8 cellular contexts compared by ENCODE assay signal in the genomic region with DNA sequence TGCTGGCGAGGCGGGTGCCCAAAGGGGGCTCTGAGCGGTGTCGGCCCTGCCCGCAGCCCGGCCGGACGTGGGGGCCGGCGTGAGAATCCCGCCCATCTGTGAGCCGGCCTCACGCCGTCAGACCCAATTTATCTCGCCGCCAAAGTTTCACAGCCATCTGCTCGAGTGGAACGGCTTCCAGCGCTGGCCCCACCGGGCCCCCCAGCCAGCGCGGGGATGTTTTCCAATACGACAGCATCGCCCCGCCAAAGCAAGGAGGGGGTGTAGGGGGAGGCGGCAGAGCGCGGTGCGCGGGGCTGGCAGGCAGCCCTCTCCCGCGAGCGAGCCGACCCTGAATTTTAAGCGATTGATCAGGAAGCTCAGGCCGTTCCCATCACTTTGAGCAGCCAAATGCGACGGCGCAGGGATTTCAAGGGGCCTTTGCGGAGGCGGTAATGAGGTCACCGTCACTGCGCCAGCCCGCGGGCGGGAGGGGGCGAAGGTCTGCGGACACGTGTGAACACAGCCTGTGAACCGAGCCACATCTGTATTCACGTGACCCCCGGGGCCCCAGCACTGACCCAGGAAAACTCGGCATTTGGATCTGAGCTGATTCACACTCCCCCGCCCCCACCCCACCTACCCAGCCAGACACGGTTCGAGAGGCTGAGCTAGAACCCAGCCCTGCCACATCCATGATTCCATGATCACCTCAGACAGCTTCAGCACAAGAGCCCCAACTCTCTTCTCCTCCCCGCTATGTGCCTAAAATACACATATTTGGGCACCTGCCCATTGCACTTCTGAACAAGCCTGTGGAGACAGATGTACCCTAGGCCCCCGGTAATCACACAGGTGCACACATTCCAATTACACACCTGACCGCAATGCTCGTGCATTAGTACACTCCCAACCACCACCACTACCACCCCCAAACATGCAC. TPM values are rescaled to one million over a fixed set of nuclear protein-coding genes. Genes with fewer than 3 reads are reported as not detected.
A peak's percentile ranks its signal among the peaks of the same experiment; 100 is the strongest.
DNase-seq lines count a peak whose midpoint lies in the region; ATAC-seq and TF ChIP-seq lines count a peak whose summit lies in the region.

No MANE protein-coding gene starts in this region.

- no peak for TF ChIP-seq CTCF in AG10803 (conservative IDR thresholded peaks at IDR 0.05; ENCODE audit: low read length)
- TF ChIP-seq CTCF in fibroblast of mammary gland (conservative IDR thresholded peaks at IDR 0.05; ENCODE audit: control insufficient read depth, insufficient read depth, low read depth, low read length) = no peak
- TF ChIP-seq CTCF in neural crest cell (conservative IDR thresholded peaks at IDR 0.05) = no peak
- TF ChIP-seq CTCF in tibial artery (IDR thresholded peaks at IDR 0.05) = no peak

- peak overlapping the region; percentile 77 to 85 for H3K27ac ChIP-seq in tibial artery

- no peaks in the 10 kb centered on the region for H3K36me3 Mint-ChIP-seq in activated T-cell treated with anti-CD3 and anti-CD28 coated beads, Interleukin-2, amount 50 U/mL, for 24 hours (ENCODE audit: low read depth)
- no peaks in the 10 kb centered on the region for H3K36me3 Mint-ChIP-seq in neural crest cell (ENCODE audit: low read depth)

- peak; percentile 45 for DNase-seq in AG10803 (ENCODE audit: low read depth)
- peak; percentile 69 for DNase-seq in NCI-H1694 (lab: John Stamatoyannopoulos, UW)
- peak; percentile 71 for DNase-seq in activated T-cell treated with anti-CD3 and anti-CD28 coated beads, Interleukin-2, amount 50 U/mL, for 24 hours
- peak; percentile 84 for DNase-seq in fibroblast of mammary gland (ENCODE audit: low read depth)
- peak; percentile 44 for DNase-seq in neural crest cell (ENCODE audit: low read depth, low spot score)
- DNase-seq in tibial artery = peak; percentile 46 to 76
- no peak for DNase-seq in AML-193 (lab: John Stamatoyannopoulos, UW)

- intact Hi-C loops in tibial artery (cut with DNase I; ENCODE audit: low total_unique reads) = loop anchor here (5.0 kb wide), 1 partner anchor 36 kb away; no protein-coding TSS in a partner anchor

- H3K27me3 Mint-ChIP-seq in activated T-cell treated with anti-CD3 and anti-CD28 coated beads, Interleukin-2, amount 50 U/mL, for 24 hours = peaks cover 25% of the 10 kb centered on the region
- H3K27me3 Mint-ChIP-seq in neural crest cell (ENCODE audit: low read depth) = peaks cover 47% of the 10 kb centered on the region

- ATAC-seq in GM19395 (IDR thresholded peaks at IDR 0.05; ENCODE audit: unreplicated experiment) = peak; percentile 6

- H3K27ac Mint-ChIP-seq in activated T-cell treated with anti-CD3 and anti-CD28 coated beads, Interleukin-2, amount 50 U/mL, for 24 hours = peak overlapping the region; percentile 70
- peak overlapping the region; percentile 40 for H3K27ac Mint-ChIP-seq in neural crest cell (ENCODE audit: unreplicated experiment)

- H3K4me1 Mint-ChIP-seq in activated T-cell treated with anti-CD3 and anti-CD28 coated beads, Interleukin-2, amount 50 U/mL, for 24 hours (ENCODE audit: low read depth) = peaks cover 50% of the 10 kb centered on the region
- H3K4me1 Mint-ChIP-seq in neural crest cell = peaks cover 68% of the 10 kb centered on the region

- no peaks in the 10 kb centered on the region for H3K9me3 Mint-ChIP-seq in activated T-cell treated with anti-CD3 and anti-CD28 coated beads, Interleukin-2, amount 50 U/mL, for 24 hours
- no peaks in the 10 kb centered on the region for H3K9me3 Mint-ChIP-seq in neural crest cell

- H3K9me3 ChIP-seq in tibial artery = no peaks in the 10 kb centered on the region

- peak overlapping the region; percentile 66 for H3K4me3 Mint-ChIP-seq in activated T-cell treated with anti-CD3 and anti-CD28 coated beads, Interleukin-2, amount 50 U/mL, for 24 hours
- H3K4me3 Mint-ChIP-seq in neural crest cell = peak overlapping the region; percentile 85

- peaks cover 5 to 44% (median 40%) of the 10 kb centered on the region in 4 donors for H3K4me1 ChIP-seq in tibial artery

- H3K27me3 ChIP-seq in tibial artery = peaks cover 0 to 5% of the 10 kb centered on the region in 2 donors

- no peaks in the 10 kb centered on the region for H3K36me3 ChIP-seq in tibial artery

- H3K4me3 ChIP-seq in AG10803 (ENCODE audit: low read length) (peak overlapping the region; percentile 39), fibroblast of mammary gland (ENCODE audit: control insufficient read depth, low read depth, low read length) (peak overlapping the region; percentile 40), tibial artery (peak overlapping the region; percentile 51 to 57)

RNA-seq across cellular contexts. Expression of a gene that starts 47.8 kb away (rescaled TPM):
- 0.66 and 0.68 TPM in 2 replicates for total RNA-seq in neural crest cell

Comparison
In these comparisons a context has a peak if more than half of its experiments do, and no peak if none do; other contexts are left out.
1. DNase-seq: peak in AG10803 (single experiment), NCI-H1694 (single experiment), activated T-cell treated with anti-CD3 and anti-CD28 coated beads, Interleukin-2, amount 50 U/mL, for 24 hours (single experiment), fibroblast of mammary gland (single experiment), neural crest cell (single experiment) and tibial artery (2 of 2); none in AML-193 (0 of 2).
2. Peak in every context shown above with its lines, with median percentiles within 50 percentile points of each other: H3K4me3 ChIP-seq.